In genomic region chr16:29765167-29766032, GRCh38 we compare ENCODE assay signal across 1 cellular context.
TF ChIP-seq lines count a peak whose summit lies in the region.

No MANE protein-coding gene starts in this region.

TF ChIP-seq in HEK293, 187 proteins besides CTCF, POLR2A, EP300 and RAD21 (continued from another document and continues in another):
- TF ChIP-seq, protein P1, sequence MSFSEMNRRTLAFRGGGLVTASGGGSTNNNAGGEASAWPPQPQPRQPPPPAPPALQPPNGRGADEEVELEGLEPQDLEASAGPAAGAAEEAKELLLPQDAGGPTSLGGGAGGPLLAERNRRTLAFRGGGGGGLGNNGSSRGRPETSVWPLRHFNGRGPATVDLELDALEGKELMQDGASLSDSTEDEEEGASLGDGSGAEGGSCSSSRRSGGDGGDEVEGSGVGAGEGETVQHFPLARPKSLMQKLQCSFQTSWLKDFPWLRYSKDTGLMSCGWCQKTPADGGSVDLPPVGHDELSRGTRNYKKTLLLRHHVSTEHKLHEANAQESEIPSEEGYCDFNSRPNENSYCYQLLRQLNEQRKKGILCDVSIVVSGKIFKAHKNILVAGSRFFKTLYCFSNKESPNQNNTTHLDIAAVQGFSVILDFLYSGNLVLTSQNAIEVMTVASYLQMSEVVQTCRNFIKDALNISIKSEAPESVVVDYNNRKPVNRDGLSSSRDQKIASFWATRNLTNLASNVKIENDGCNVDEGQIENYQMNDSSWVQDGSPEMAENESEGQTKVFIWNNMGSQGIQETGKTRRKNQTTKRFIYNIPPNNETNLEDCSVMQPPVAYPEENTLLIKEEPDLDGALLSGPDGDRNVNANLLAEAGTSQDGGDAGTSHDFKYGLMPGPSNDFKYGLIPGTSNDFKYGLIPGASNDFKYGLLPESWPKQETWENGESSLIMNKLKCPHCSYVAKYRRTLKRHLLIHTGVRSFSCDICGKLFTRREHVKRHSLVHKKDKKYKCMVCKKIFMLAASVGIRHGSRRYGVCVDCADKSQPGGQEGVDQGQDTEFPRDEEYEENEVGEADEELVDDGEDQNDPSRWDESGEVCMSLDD (tag by site-specific recombination; IDR thresholded peaks at IDR 0.05) = no peak
- no peak for TF ChIP-seq ZNF324 (tag by site-specific recombination; IDR thresholded peaks at IDR 0.05)
- peak; percentile 95 for TF ChIP-seq KLF1 (tag by site-specific recombination; IDR thresholded peaks at IDR 0.05)
- no peak for TF ChIP-seq BCL11A (tag by site-specific recombination; IDR thresholded peaks at IDR 0.05; ENCODE audit: low read depth)
- no peak for TF ChIP-seq ZNF433 (tag by site-specific recombination; IDR thresholded peaks at IDR 0.05; ENCODE audit: low read depth)
- no peak for TF ChIP-seq SCRT1 (tag by site-specific recombination; IDR thresholded peaks at IDR 0.05; ENCODE audit: borderline replicate concordance)
- no peak for TF ChIP-seq ZNF239 (tag by site-specific recombination; IDR thresholded peaks at IDR 0.05)
- TF ChIP-seq GLIS1 (tag by site-specific recombination; IDR thresholded peaks at IDR 0.05) = peak; percentile 19; the same call in 1 of the 2 replicates
- no peak for TF ChIP-seq ZNF274 (IDR thresholded peaks at IDR 0.05; ENCODE audit: low read length)
- TF ChIP-seq ZNF274 (tag by site-specific recombination; IDR thresholded peaks at IDR 0.05; ENCODE audit: borderline replicate concordance) = no peak
- TF ChIP-seq GLI4 (tag by site-specific recombination; IDR thresholded peaks at IDR 0.05) = no peak
- no peak for TF ChIP-seq ZNF10 (tag by site-specific recombination; IDR thresholded peaks at IDR 0.05)
- TF ChIP-seq ZNF639 (tag by site-specific recombination; IDR thresholded peaks at IDR 0.05) = no peak
- TF ChIP-seq, protein P2, sequence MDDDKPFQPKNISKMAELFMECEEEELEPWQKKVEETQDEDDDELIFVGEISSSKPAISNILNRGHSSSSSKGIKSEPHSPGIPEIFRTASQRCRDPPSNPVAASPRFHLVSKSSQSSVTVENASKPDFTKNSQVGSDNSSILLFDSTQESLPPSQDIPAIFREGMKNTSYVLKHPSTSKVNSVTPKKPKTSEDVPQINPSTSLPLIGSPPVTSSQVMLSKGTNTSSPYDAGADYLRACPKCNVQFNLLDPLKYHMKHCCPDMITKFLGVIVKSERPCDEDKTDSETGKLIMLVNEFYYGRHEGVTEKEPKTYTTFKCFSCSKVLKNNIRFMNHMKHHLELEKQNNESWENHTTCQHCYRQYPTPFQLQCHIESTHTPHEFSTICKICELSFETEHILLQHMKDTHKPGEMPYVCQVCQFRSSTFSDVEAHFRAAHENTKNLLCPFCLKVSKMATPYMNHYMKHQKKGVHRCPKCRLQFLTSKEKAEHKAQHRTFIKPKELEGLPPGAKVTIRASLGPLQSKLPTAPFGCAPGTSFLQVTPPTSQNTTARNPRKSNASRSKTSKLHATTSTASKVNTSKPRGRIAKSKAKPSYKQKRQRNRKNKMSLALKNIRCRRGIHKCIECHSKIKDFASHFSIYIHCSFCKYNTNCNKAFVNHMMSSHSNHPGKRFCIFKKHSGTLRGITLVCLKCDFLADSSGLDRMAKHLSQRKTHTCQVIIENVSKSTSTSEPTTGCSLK (tag by site-specific recombination; IDR thresholded peaks at IDR 0.05) = no peak
- no peak for TF ChIP-seq ZNF514 (tag by site-specific recombination; IDR thresholded peaks at IDR 0.05)
- TF ChIP-seq, protein P3, sequence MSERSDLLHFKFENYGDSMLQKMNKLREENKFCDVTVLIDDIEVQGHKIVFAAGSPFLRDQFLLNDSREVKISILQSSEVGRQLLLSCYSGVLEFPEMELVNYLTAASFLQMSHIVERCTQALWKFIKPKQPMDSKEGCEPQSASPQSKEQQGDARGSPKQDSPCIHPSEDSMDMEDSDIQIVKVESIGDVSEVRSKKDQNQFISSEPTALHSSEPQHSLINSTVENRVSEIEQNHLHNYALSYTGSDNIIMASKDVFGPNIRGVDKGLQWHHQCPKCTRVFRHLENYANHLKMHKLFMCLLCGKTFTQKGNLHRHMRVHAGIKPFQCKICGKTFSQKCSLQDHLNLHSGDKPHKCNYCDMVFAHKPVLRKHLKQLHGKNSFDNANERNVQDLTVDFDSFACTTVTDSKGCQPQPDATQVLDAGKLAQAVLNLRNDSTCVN (tag by site-specific recombination; optimal IDR thresholded peaks at IDR 0.05) = no peak
- TF ChIP-seq ZNF518A (tag by site-specific recombination; conservative IDR thresholded peaks at IDR 0.05; ENCODE audit: low read depth) = no peak
- TF ChIP-seq SETDB1 (IDR thresholded peaks at IDR 0.05; ENCODE audit: insufficient read length, low read length) = no peak
- no peak for TF ChIP-seq BCL6B (tag by site-specific recombination; IDR thresholded peaks at IDR 0.05)
- TF ChIP-seq ZNF311 (tag by site-specific recombination; IDR thresholded peaks at IDR 0.05; ENCODE audit: borderline replicate concordance) = no peak
- no peak for TF ChIP-seq ZNF133 (tag by site-specific recombination; IDR thresholded peaks at IDR 0.05)
- TF ChIP-seq ZNF621 (tag by site-specific recombination; IDR thresholded peaks at IDR 0.05) = no peak
- TF ChIP-seq GLIS2 (tag by site-specific recombination; IDR thresholded peaks at IDR 0.05) = no peak
- TF ChIP-seq OVOL3 (tag by site-specific recombination; IDR thresholded peaks at IDR 0.05) = no peak
- TF ChIP-seq ZNF16 (tag by site-specific recombination; IDR thresholded peaks at IDR 0.05; ENCODE audit: low read depth) = no peak
- TF ChIP-seq MEIS1 (CRISPR knock-in tag; IDR thresholded peaks at IDR 0.05; ENCODE audit: borderline replicate concordance) = peak; percentile 88
- TF ChIP-seq WT1 (tag by site-specific recombination; IDR thresholded peaks at IDR 0.05) = no peak
- no peak for TF ChIP-seq ZSCAN4 (tag by site-specific recombination; IDR thresholded peaks at IDR 0.05)
- TF ChIP-seq ZBTB11 (tag by site-specific recombination; conservative IDR thresholded peaks at IDR 0.05; ENCODE audit: low read depth) = no peak
- TF ChIP-seq ZNF560 (tag by site-specific recombination; IDR thresholded peaks at IDR 0.05; ENCODE audit: borderline replicate concordance) = no peak
- no peak for TF ChIP-seq ZNF670 (tag by site-specific recombination; IDR thresholded peaks at IDR 0.05; ENCODE audit: low read depth)
- no peak; the same call in 1 of the 2 replicates for TF ChIP-seq ZNF501 (tag by site-specific recombination; IDR thresholded peaks at IDR 0.05)
- no peak for TF ChIP-seq ZBTB21 (tag by site-specific recombination; IDR thresholded peaks at IDR 0.05)
- TF ChIP-seq, protein P4, sequence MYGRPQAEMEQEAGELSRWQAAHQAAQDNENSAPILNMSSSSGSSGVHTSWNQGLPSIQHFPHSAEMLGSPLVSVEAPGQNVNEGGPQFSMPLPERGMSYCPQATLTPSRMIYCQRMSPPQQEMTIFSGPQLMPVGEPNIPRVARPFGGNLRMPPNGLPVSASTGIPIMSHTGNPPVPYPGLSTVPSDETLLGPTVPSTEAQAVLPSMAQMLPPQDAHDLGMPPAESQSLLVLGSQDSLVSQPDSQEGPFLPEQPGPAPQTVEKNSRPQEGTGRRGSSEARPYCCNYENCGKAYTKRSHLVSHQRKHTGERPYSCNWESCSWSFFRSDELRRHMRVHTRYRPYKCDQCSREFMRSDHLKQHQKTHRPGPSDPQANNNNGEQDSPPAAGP (tag by site-specific recombination; IDR thresholded peaks at IDR 0.05) = peak; percentile 90
- TF ChIP-seq ZNF571 (tag by site-specific recombination; IDR thresholded peaks at IDR 0.05) = no peak
- TF ChIP-seq ZNF785 (tag by site-specific recombination; IDR thresholded peaks at IDR 0.05) = no peak
- peak; percentile 95 for TF ChIP-seq SP7 (tag by site-specific recombination; IDR thresholded peaks at IDR 0.05)
- TF ChIP-seq AEBP2 (tag by site-specific recombination; IDR thresholded peaks at IDR 0.05; ENCODE audit: borderline replicate concordance) = no peak
- 0 out of 2 replicates have a peak, but pooled peaks have one; percentile 43 for TF ChIP-seq ZBTB17 (tag by site-specific recombination; IDR thresholded peaks at IDR 0.05)
